Comparison of ENCODE assay signal across 8 cellular contexts in the genomic region with DNA sequence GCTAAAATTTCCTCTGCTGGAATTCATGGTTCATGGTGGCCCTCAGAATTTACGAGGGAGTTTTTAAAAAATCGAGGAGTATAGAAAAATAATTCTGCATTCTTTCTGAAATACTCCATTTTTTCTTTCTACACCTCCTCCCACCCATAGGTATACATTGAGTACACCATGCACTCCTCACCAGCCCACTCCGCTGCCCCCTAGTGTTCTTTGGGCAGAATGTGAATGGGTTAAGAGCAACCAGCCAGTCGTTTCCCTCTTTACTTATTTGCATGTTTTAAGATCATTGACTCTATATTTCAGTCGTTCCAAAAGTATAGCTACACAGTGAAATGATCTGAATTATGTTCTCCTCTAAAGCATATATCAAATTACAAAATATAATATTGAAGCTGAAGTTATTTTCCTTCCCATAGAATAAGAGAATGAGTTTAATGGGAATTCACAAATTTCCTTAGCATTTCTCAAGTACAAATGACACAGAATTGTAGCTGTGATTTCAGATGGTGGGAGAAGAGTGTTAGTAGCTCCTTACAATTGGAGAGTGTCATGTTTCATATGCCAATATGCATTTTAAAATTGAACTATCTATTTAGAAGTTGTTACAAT.
A peak's percentile ranks its signal among the peaks of the same experiment; 100 is the strongest.
DNase-seq lines count a peak whose midpoint lies in the region; ATAC-seq and TF ChIP-seq lines count a peak whose summit lies in the region.

No MANE protein-coding gene starts in this region.

- H3K4ac ChIP-seq in neuronal stem cell (ENCODE audit: low read length): no peak overlapping the region

- H3K27ac ChIP-seq in cardiac muscle cell (no peak overlapping the region), neuronal stem cell (replicated peaks; ENCODE audit: low read length) (no peak overlapping the region)

- H3K4me1 ChIP-seq in cardiac muscle cell (ENCODE audit: low read depth): no peaks in the 10 kb centered on the region
- no peaks in the 10 kb centered on the region for H3K4me1 ChIP-seq in neuronal stem cell (ENCODE audit: control insufficient read depth in 2 of 2, insufficient read depth in 1 of 2, low read depth in 1 of 2, low read length in 2 of 2)

- H2AK5ac ChIP-seq in neuronal stem cell (ENCODE audit: low read depth, low read length): no peak overlapping the region

- no peak overlapping the region for H2AFZ ChIP-seq in neuronal stem cell (ENCODE audit: low read length)

- H2BK120ac ChIP-seq in neuronal stem cell (ENCODE audit: low read depth, low read length): no peak overlapping the region

- ATAC-seq in GM18502 (IDR thresholded peaks at IDR 0.05; ENCODE audit: poor library complexity, unreplicated experiment) (peak; percentile 90), GM21528 (IDR thresholded peaks at IDR 0.05; ENCODE audit: low FRiP score, unreplicated experiment) (no peak)

- H3K9me3 ChIP-seq in cardiac muscle cell (ENCODE audit: low read depth): no peaks in the 10 kb centered on the region
- no peaks in the 10 kb centered on the region for H3K9me3 ChIP-seq in neuronal stem cell (replicated peaks in 1 of 2; ENCODE audit: control insufficient read depth in 2 of 2, insufficient read depth in 1 of 2, low read depth in 1 of 2, low read length in 2 of 2)

- peak; percentile 38 for TF ChIP-seq CTCF in cardiac muscle cell (IDR thresholded peaks at IDR 0.05; ENCODE audit: low read depth, low read length)

- no peak overlapping the region for H3K18ac ChIP-seq in neuronal stem cell (ENCODE audit: low read length)

- H2BK12ac ChIP-seq in neuronal stem cell (ENCODE audit: low read length): no peak overlapping the region

- H3K9ac ChIP-seq in neuronal stem cell (ENCODE audit: low read depth, low read length, poor library complexity): no peak overlapping the region

- no peak overlapping the region for H3K14ac ChIP-seq in neuronal stem cell (ENCODE audit: low read length)

- no peak overlapping the region for H2BK5ac ChIP-seq in neuronal stem cell (ENCODE audit: low read length)

- no peak overlapping the region for H4K91ac ChIP-seq in neuronal stem cell (ENCODE audit: low read depth, low read length, poor library complexity)

- no peaks in the 10 kb centered on the region for H3K27me3 ChIP-seq in cardiac muscle cell
- no peaks in the 10 kb centered on the region for H3K27me3 ChIP-seq in neuronal stem cell (ENCODE audit: control insufficient read depth in 3 of 3, insufficient read depth in 3 of 3, low read depth in 1 of 3, low read length in 3 of 3)

- no peak overlapping the region for H2BK15ac ChIP-seq in neuronal stem cell (ENCODE audit: low read length)

- no peaks in the 10 kb centered on the region for H3K79me1 ChIP-seq in neuronal stem cell (ENCODE audit: low read depth, low read length)

- WGBS in neuronal stem cell (ENCODE audit: extremely low coverage in 2 of 2, insufficient read length in 2 of 2, insufficient replicate concordance in 1 of 2), 2 donors: no CpG with 5 or more reads among the region's 5 CpGs

- H3K4me2 ChIP-seq in neuronal stem cell (ENCODE audit: insufficient read depth, low read length, poor library complexity, severe bottlenecking): no peak overlapping the region

- DNase-seq in AG08396 (ENCODE audit: low spot score): peak; percentile 21
- DNase-seq in HPDE6-E6E7 (ENCODE audit: extremely low spot score): peak; percentile 25
- peak; percentile 78 for DNase-seq in RPMI8226
- DNase-seq in cardiac muscle cell (ENCODE audit: low read depth in 1 of 2, low spot score in 1 of 2): peak; percentile 12 to 58
- no peak for DNase-seq in neuronal stem cell (ENCODE audit: low spot score)
- DNase-seq in superior temporal gyrus (ENCODE audit: extremely low spot score): no peak

- H3K4me3 ChIP-seq in cardiac muscle cell (no peak overlapping the region), neuronal stem cell (ENCODE audit: low read length in 2 of 2) (no peak overlapping the region)

- no peak overlapping the region for H3K23ac ChIP-seq in neuronal stem cell (ENCODE audit: low read depth, low read length, poor library complexity)

- H4K8ac ChIP-seq in neuronal stem cell (ENCODE audit: low read depth, low read length): no peak overlapping the region

- no peaks in the 10 kb centered on the region for H3K36me3 ChIP-seq in cardiac muscle cell
- H3K36me3 ChIP-seq in neuronal stem cell (replicated peaks in 1 of 2; ENCODE audit: control insufficient read depth in 2 of 2, insufficient read depth in 2 of 2, low read length in 2 of 2): peaks cover 0 to 2% of the 10 kb centered on the region in 2 donors

Comparison
In these comparisons a context has a peak if more than half of its experiments do, and no peak if none do; other contexts are left out.
1. DNase-seq: peak in AG08396 (single experiment), HPDE6-E6E7 (single experiment), RPMI8226 (single experiment) and cardiac muscle cell (2 of 2); none in neuronal stem cell (single experiment) and superior temporal gyrus (single experiment).